In genomic region chr1:147496571-147496970, GRCh38 we compare ENCODE assay signal across 9 cellular contexts. TPM values are rescaled to one million over a fixed set of nuclear protein-coding genes. Genes with fewer than 3 reads are reported as not detected.
A peak's percentile ranks its signal among the peaks of the same experiment; 100 is the strongest.
DNase-seq lines count a peak whose midpoint lies in the region; ATAC-seq and TF ChIP-seq lines count a peak whose summit lies in the region.
"Had no signal": no experiment of that assay in that cellular context is flagged by ENCODE, and none has a peak within 500 bp of the region (broad histone marks: within the 10 kb centered on the region; RNA-seq: fewer than 3 reads in every experiment).

No MANE protein-coding gene starts in this region.

- DNase-seq in AG04450 (ENCODE audit: low read depth, low spot score) (peak; percentile 4), HCT116 (ENCODE audit: low read depth, low spot score) (peak; percentile 19), ascending aorta (ENCODE audit: low spot score in 2 of 2) (peak in 1 of 2 donors; percentile 66), SKM-1 (lab: John Stamatoyannopoulos, UW; ENCODE audit: unreplicated experiment) (no peak)
- no peak for DNase-seq in activated naive CD4-positive, alpha-beta T cell treated with anti-CD3 and anti-CD28 coated beads for 36 hours
- DNase-seq: effector memory CD8-positive, alpha-beta T cell had no signal

- H3K27me3 Mint-ChIP-seq in activated naive CD4-positive, alpha-beta T cell treated with anti-CD3 and anti-CD28 coated beads for 36 hours (ENCODE audit: low read depth) = no peaks in the 10 kb centered on the region

- TF ChIP-seq RAD21 in HCT116 (IDR thresholded peaks at IDR 0.05; ENCODE audit: low read depth) (no peak), liver (IDR thresholded peaks at IDR 0.05) (peak in 1 of 2 donors; percentile 66)

- no peaks in the 10 kb centered on the region for H3K36me3 ChIP-seq in HCT116 (ENCODE audit: control insufficient read depth in 1 of 2, insufficient read depth in 2 of 2, low read length in 2 of 2)
- no peaks in the 10 kb centered on the region for H3K36me3 ChIP-seq in ascending aorta
- H3K36me3 ChIP-seq in liver (ENCODE audit: control insufficient read depth in 4 of 4, insufficient read depth in 3 of 4, low read depth in 1 of 4, low read length in 3 of 4) = no peaks in the 10 kb centered on the region

- no TSS peak for BruUV-seq in HCT116 (replicated peaks; lab: Mats Ljungman, UMichigan)

- no peak overlapping the region for H3K4me3 ChIP-seq in AG04450 (ENCODE audit: low read depth, low read length)
- H3K4me3 ChIP-seq in HCT116 (replicated peaks in 1 of 2; ENCODE audit: low read depth in 1 of 2, low read length in 2 of 2) = no peak overlapping the region
- H3K4me3 ChIP-seq in ascending aorta = no peak overlapping the region
- H3K4me3 ChIP-seq in liver (ENCODE audit: low read depth in 1 of 3, low read length in 3 of 3) = no peak overlapping the region

- H3K9me3 ChIP-seq in AG04450 (ENCODE audit: control insufficient read depth, insufficient read depth, low read length) (no peaks in the 10 kb centered on the region), HCT116 (ENCODE audit: control insufficient read depth in 1 of 2, insufficient read depth in 1 of 2, low read depth in 1 of 2, low read length in 2 of 2) (no peaks in the 10 kb centered on the region), ascending aorta (no peaks in the 10 kb centered on the region), liver (ENCODE audit: control insufficient read depth in 4 of 4, low read length in 3 of 4) (no peaks in the 10 kb centered on the region)

- no peak overlapping the region for H3K27ac Mint-ChIP-seq in activated naive CD4-positive, alpha-beta T cell treated with anti-CD3 and anti-CD28 coated beads for 36 hours
- H3K27ac Mint-ChIP-seq: effector memory CD8-positive, alpha-beta T cell had no signal

- H3K36me3 Mint-ChIP-seq in activated naive CD4-positive, alpha-beta T cell treated with anti-CD3 and anti-CD28 coated beads for 36 hours (ENCODE audit: low read depth) = no peaks in the 10 kb centered on the region

- RAD21 ChIA-PET in HCT116 (lab: Charles Lee; ENCODE audit: low non-redundant PET in 1 of 2, low total read pairs in 2 of 2, uncharacterized antibody in 2 of 2, unreplicated experiment in 2 of 2) = interaction anchor here in 1 of 2 experiments (0.6 kb wide), 1 partner anchor 8 kb away, joined by 3 read pairs; no protein-coding TSS in a partner anchor

- CTCF ChIA-PET in AG04450 (lab: Charles Lee) = interaction anchor here (0.6 to 2.9 kb wide), 33 partner anchors 8 to 396 kb away, joined by 3 to 42 read pairs (median 6); partner anchors contain the start of genes ACP6 and BCL9
- CTCF ChIA-PET in HCT116 (lab: Charles Lee) = interaction anchor here (0.6 to 2.0 kb wide), 8 partner anchors 9 to 396 kb away, joined by 3 to 11 read pairs (median 3); no protein-coding TSS in a partner anchor
- CTCF ChIA-PET in activated naive CD4-positive, alpha-beta T cell treated with anti-CD3 and anti-CD28 coated beads for 36 hours (lab: Charles Lee) = interaction anchor here (0.6 to 1.6 kb wide), 14 partner anchors 9 to 206 kb away, joined by 3 to 7 read pairs (median 3); partner anchors contain the start of gene BCL9

- TF ChIP-seq POLR2A in HCT116 (IDR thresholded peaks at IDR 0.05; ENCODE audit: borderline replicate concordance, extremely low read depth, insufficient read depth, insufficient read length) = no peak

- no peak overlapping the region for H3K9ac ChIP-seq in HCT116 (ENCODE audit: low read length)
- H3K9ac ChIP-seq in liver (ENCODE audit: low read depth in 1 of 2, low read length in 2 of 2) = no peak overlapping the region

- WGBS in liver = 48% methylated on average over 4 of the region's 4 CpGs

- peak; percentile 52 for TF ChIP-seq CTCF in AG04450 (IDR thresholded peaks at IDR 0.05; ENCODE audit: low read depth, low read length)
- TF ChIP-seq CTCF in HCT116 (IDR thresholded peaks at IDR 0.05 in 2 of 3, conservative IDR thresholded peaks at IDR 0.05 in 1 of 3; ENCODE audit: borderline replicate concordance in 1 of 3, insufficient read depth in 1 of 3, low read depth in 2 of 3, low read length in 2 of 3) = peak; percentile 3 to 67 (median 61); a peak in 4 of 6 replicates
- TF ChIP-seq CTCF in ascending aorta (IDR thresholded peaks at IDR 0.05) = peak; percentile 10 to 50 (median 40)
- peak; percentile 47 for TF ChIP-seq CTCF in liver (IDR thresholded peaks at IDR 0.05; ENCODE audit: low read depth, low read length, missing input control)

- no peaks in the 10 kb centered on the region for H3K9me2 ChIP-seq in HCT116 (ENCODE audit: insufficient read depth)

- H3K4me3 Mint-ChIP-seq in activated naive CD4-positive, alpha-beta T cell treated with anti-CD3 and anti-CD28 coated beads for 36 hours = no peak overlapping the region
- H3K4me3 Mint-ChIP-seq: effector memory CD8-positive, alpha-beta T cell had no signal

- H3K4me1 ChIP-seq in HCT116 (ENCODE audit: control insufficient read depth in 1 of 2, insufficient read depth in 2 of 2, low read length in 2 of 2) (no peaks in the 10 kb centered on the region; a peak in 1 of 4 replicates), ascending aorta (no peaks in the 10 kb centered on the region), liver (ENCODE audit: control insufficient read depth in 4 of 4, insufficient read depth in 4 of 4, low read length in 3 of 4) (peaks cover 0 to 5% (median 1%) of the 10 kb centered on the region in 4 donors)

- intact Hi-C loops in HCT116 (cut with micrococcal nuclease) (loop anchor here (1.0 to 5.0 kb wide), 3 partner anchors 146 to 224 kb away; no protein-coding TSS in a partner anchor), ascending aorta (cut with DNase I) (loop anchor here (5.0 kb wide), 1 partner anchor 224 kb away; no protein-coding TSS in a partner anchor)
- intact Hi-C loops in activated naive CD4-positive, alpha-beta T cell treated with anti-CD3 and anti-CD28 coated beads for 36 hours (cut with micrococcal nuclease) = loop anchor here (10.0 kb wide), 1 partner anchor 222 kb away; no protein-coding TSS in a partner anchor

- H2AFZ ChIP-seq in HCT116 (ENCODE audit: low read depth, low read length, poor library complexity, severe bottlenecking) = no peak overlapping the region

- H3K27ac ChIP-seq in AG04450 (ENCODE audit: low read depth, low read length) = no peak overlapping the region
- no peak overlapping the region for H3K27ac ChIP-seq in HCT116 (ENCODE audit: low read depth, low read length)
- peak overlapping the region; percentile 7 to 41 for H3K27ac ChIP-seq in ascending aorta
- no peak overlapping the region for H3K27ac ChIP-seq in liver (ENCODE audit: low read depth in 1 of 2, low read length in 2 of 2)

- no peak overlapping the region for H3K4me2 ChIP-seq in HCT116 (ENCODE audit: low read length)

- no peaks in the 10 kb centered on the region for H3K79me2 ChIP-seq in HCT116 (ENCODE audit: insufficient read depth, low read length)

- no peaks in the 10 kb centered on the region for H3K9me3 Mint-ChIP-seq in activated naive CD4-positive, alpha-beta T cell treated with anti-CD3 and anti-CD28 coated beads for 36 hours
- H3K9me3 Mint-ChIP-seq: effector memory CD8-positive, alpha-beta T cell had no signal

- POLR2A ChIA-PET in AG04450 (lab: Yijun Ruan, JAX) (no interaction called here), HCT116 (lab: Charles Lee) (no interaction called here)

- ATAC-seq in HCT116 (peak; percentile 58), GM21367 (IDR thresholded peaks at IDR 0.05; ENCODE audit: unreplicated experiment) (no peak), HG03378 (IDR thresholded peaks at IDR 0.05; ENCODE audit: unreplicated experiment) (no peak)
- ATAC-seq: effector memory CD8-positive, alpha-beta T cell had no signal

- no peaks in the 10 kb centered on the region for H3K27me3 ChIP-seq in AG04450 (ENCODE audit: control insufficient read depth, insufficient read depth, low read length)
- no peaks in the 10 kb centered on the region for H3K27me3 ChIP-seq in HCT116 (ENCODE audit: insufficient read depth, low read length)
- no peaks in the 10 kb centered on the region for H3K27me3 ChIP-seq in ascending aorta
- no peaks in the 10 kb centered on the region for H3K27me3 ChIP-seq in liver (ENCODE audit: control insufficient read depth in 4 of 4, insufficient read depth in 4 of 4, low read length in 3 of 4)

- H3K4me1 Mint-ChIP-seq in activated naive CD4-positive, alpha-beta T cell treated with anti-CD3 and anti-CD28 coated beads for 36 hours (ENCODE audit: low read depth) = no peaks in the 10 kb centered on the region

- H4K20me1 ChIP-seq in HCT116 (ENCODE audit: insufficient read depth) = no peaks in the 10 kb centered on the region

TF ChIP-seq in HCT116, 20 proteins besides CTCF, POLR2A, EP300 and RAD21 (continues in another document):
- no peak for TF ChIP-seq SRF (IDR thresholded peaks at IDR 0.05; ENCODE audit: low read depth)
- no peak for TF ChIP-seq EZH2 (IDR thresholded peaks at IDR 0.05)
- no peak for TF ChIP-seq ATF3 (IDR thresholded peaks at IDR 0.05)

TF ChIP-seq in liver, 16 proteins besides CTCF, POLR2A, EP300 and RAD21 (continues in another document):
- TF ChIP-seq RXRA (IDR thresholded peaks at IDR 0.05) (no peak), EGR1 (IDR thresholded peaks at IDR 0.05; ENCODE audit: low read depth in 2 of 2) (no peak), JUND (IDR thresholded peaks at IDR 0.05) (no peak), SP1 (IDR thresholded peaks at IDR 0.05) (no peak), TAF1 (conservative IDR thresholded peaks at IDR 0.05) (no peak), YY1 (IDR thresholded peaks at IDR 0.05) (no peak), NR2F2 (IDR thresholded peaks at IDR 0.05) (no peak), GABPA (IDR thresholded peaks at IDR 0.05 in 1 of 2, conservative IDR thresholded peaks at IDR 0.05 in 1 of 2) (no peak)
- TF ChIP-seq, protein P1, sequence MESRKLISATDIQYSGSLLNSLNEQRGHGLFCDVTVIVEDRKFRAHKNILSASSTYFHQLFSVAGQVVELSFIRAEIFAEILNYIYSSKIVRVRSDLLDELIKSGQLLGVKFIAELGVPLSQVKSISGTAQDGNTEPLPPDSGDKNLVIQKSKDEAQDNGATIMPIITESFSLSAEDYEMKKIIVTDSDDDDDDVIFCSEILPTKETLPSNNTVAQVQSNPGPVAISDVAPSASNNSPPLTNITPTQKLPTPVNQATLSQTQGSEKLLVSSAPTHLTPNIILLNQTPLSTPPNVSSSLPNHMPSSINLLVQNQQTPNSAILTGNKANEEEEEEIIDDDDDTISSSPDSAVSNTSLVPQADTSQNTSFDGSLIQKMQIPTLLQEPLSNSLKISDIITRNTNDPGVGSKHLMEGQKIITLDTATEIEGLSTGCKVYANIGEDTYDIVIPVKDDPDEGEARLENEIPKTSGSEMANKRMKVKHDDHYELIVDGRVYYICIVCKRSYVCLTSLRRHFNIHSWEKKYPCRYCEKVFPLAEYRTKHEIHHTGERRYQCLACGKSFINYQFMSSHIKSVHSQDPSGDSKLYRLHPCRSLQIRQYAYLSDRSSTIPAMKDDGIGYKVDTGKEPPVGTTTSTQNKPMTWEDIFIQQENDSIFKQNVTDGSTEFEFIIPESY (IDR thresholded peaks at IDR 0.05) = no peak

RNA-seq across cellular contexts. Expression of gene BCL9, which starts 44.7 kb away (rescaled TPM):
- polyA plus RNA-seq in AG04450 (2011; rRNA removed) = 11.0 and 14.7 TPM in 2 replicates
- 15.1 and 17.4 TPM in 2 replicates for polyA minus RNA-seq in AG04450 (2011; rRNA and poly(A)+ RNA removed)
- 31.5 TPM for total RNA-seq in HCT116 (2021; ENCODE audit: unreplicated experiment)
- polyA plus RNA-seq in HCT116 (2012) = 11.5 and 14.6 TPM in 2 replicates
- total RNA-seq in ascending aorta = 9.7 TPM
- 1 to 10 TPM; 2.3 to 2.8 TPM for total RNA-seq in liver
- polyA plus RNA-seq in liver = 1 to 10 TPM; 1.4 to 5.0 TPM
- total RNA-seq in activated naive CD4-positive, alpha-beta T cell treated with anti-CD3 and anti-CD28 coated beads for 36 hours = 10 to 100 TPM; 15.8 to 17.2 TPM

Comparison
In these comparisons a context has a peak if more than half of its experiments do, and no peak if none do; other contexts are left out.
1. DNase-seq: peak in AG04450 (single experiment) and HCT116 (single experiment); none in SKM-1 (single experiment) and activated naive CD4-positive, alpha-beta T cell treated with anti-CD3 and anti-CD28 coated beads for 36 hours (single experiment).
2. H3K27ac ChIP-seq: peak in ascending aorta (2 of 2); none in AG04450 (single experiment), HCT116 (single experiment) and liver (0 of 2).
3. Peak in every context shown above with its lines, with median percentiles within 50 percentile points of each other: CTCF ChIP-seq.